ENCODE assay signal across 8 cellular contexts in the genomic region with DNA sequence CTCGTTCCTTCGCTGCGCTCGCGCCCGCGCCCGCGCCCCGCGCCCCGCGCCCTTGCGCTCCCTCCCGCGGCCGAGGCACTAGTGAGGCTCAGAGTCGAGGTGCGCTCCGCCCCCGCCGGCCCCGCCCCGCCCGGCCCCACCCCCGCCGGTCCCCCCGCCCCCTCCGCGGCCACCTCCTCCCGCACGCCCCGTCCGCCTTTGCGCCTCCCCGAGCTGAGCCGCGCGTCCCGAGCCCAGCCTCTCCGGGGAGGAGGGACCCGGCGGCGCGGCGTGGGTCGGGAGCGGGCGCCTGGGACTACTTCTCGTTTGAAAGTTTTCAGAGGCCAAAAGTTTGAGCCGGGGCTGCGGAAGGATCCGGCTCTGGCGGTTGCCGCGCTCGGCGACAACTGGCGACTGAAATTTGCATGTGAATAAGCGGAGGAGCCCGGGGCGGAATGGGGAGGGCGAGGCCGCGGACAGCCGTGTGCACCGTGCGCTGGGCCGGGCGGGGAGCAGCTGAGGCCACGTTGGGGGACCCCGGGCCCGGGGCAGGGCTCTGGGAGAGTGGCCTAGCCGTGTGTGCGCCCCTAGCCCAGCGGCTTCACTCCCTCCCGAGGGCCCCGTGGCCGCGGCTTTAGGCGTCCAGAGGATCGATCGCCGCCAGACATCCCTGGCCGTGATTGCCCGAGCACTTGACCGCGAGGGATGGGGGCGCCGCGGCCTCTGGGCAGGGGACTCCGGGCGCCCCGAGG. TPM values are rescaled to one million over a fixed set of nuclear protein-coding genes. Genes with fewer than 3 reads are reported as not detected.
DNase-seq lines count a peak whose midpoint lies in the region; ATAC-seq and TF ChIP-seq lines count a peak whose summit lies in the region.

A gene (minus strand): TSS at position 83 of the 731 bp plus-strand sequence. CDS start 262 bp downstream, outside the sequence.

- no peaks in the 10 kb centered on the region for H3K27me3 Mint-ChIP-seq in neural crest cell (ENCODE audit: low read depth)

- H3K36me3 Mint-ChIP-seq in neural crest cell (ENCODE audit: low read depth): no peaks in the 10 kb centered on the region

- H3K4me3 ChIP-seq in fibroblast of villous mesenchyme (ENCODE audit: low read depth, low read length) (peak within 1 kb of the TSS; percentile 77), stomach smooth muscle (ENCODE audit: low read length in 2 of 2) (peak within 1 kb of the TSS; percentile 74 to 86)

- no peaks in the 10 kb centered on the region for H3K9me3 Mint-ChIP-seq in neural crest cell

- peak within 1 kb of the TSS; percentile 92 for H3K27ac Mint-ChIP-seq in neural crest cell (ENCODE audit: unreplicated experiment)

- CTCF ChIA-PET in RWPE1 (lab: Yijun Ruan, JAX): interaction anchor here (0.6 to 1.3 kb wide), 3 partner anchors 30 to 126 kb away, joined by 3 to 5 read pairs (median 3); no protein-coding TSS in a partner anchor

- peaks cover 0 to 2% of the 10 kb centered on the region in 2 donors for H3K36me3 ChIP-seq in stomach smooth muscle (ENCODE audit: control insufficient read depth in 2 of 2, insufficient read depth in 2 of 2, low read length in 2 of 2)

- TF ChIP-seq CTCF in RWPE1 (conservative IDR thresholded peaks at IDR 0.05; ENCODE audit: low read depth) (no peak), fibroblast of villous mesenchyme (IDR thresholded peaks at IDR 0.05; ENCODE audit: insufficient read depth, low read depth, low read length) (no peak), neural crest cell (conservative IDR thresholded peaks at IDR 0.05) (no peak)

- peak within 1 kb of the TSS; percentile 100 for H3K27ac ChIP-seq in RWPE1
- H3K27ac ChIP-seq in stomach smooth muscle (ENCODE audit: low read length): peak within 1 kb of the TSS; percentile 99

- POLR2A ChIA-PET in RWPE1 (lab: Yijun Ruan, JAX; ENCODE audit: low non-redundant PET): no interaction called here

- peaks cover 30% of the 10 kb centered on the region for H3K4me1 Mint-ChIP-seq in neural crest cell

- H3K4me1 ChIP-seq in stomach smooth muscle (ENCODE audit: control insufficient read depth, insufficient read depth, low read length): peaks cover 80% of the 10 kb centered on the region

- H3K4me3 Mint-ChIP-seq in neural crest cell: peak within 1 kb of the TSS; percentile 96

- peak; percentile 69 for DNase-seq in COLO668 (lab: John Stamatoyannopoulos, UW; ENCODE audit: unreplicated experiment)
- DNase-seq in RWPE1 (ENCODE audit: low spot score): peak; percentile 96
- peak; percentile 83 for DNase-seq in activated effector memory CD4-positive, alpha-beta T cell treated with Interleukin-2 at 50 U/mL for 16 hours
- DNase-seq in fibroblast of villous mesenchyme (ENCODE audit: low read depth): peak; percentile 94
- peak; percentile 82 for DNase-seq in neural crest cell (ENCODE audit: low read depth, low spot score)

- H3K27me3 ChIP-seq in stomach smooth muscle (ENCODE audit: control insufficient read depth in 1 of 2, insufficient read depth in 2 of 2, low read length in 2 of 2): no peaks in the 10 kb centered on the region

- H3K9me3 ChIP-seq in stomach smooth muscle (ENCODE audit: control insufficient read depth in 2 of 2, low read length in 2 of 2): no peaks in the 10 kb centered on the region

- ATAC-seq in GM19397 (IDR thresholded peaks at IDR 0.05; ENCODE audit: unreplicated experiment) (peak; percentile 57), HG03565 (IDR thresholded peaks at IDR 0.05; ENCODE audit: unreplicated experiment) (peak; percentile 44)

- peak within 1 kb of the TSS; percentile 77 to 78 for H3K9ac ChIP-seq in stomach smooth muscle (ENCODE audit: low read length in 2 of 2)

RNA-seq across cellular contexts. Expression of the gene that starts here (rescaled TPM):
- 22.5 and 36.7 TPM in 2 replicates for total RNA-seq in fibroblast of villous mesenchyme
- 99.0 and 99.7 TPM in 2 replicates for total RNA-seq in neural crest cell

Comparison
In these comparisons a context has a peak if more than half of its experiments do, and no peak if none do; other contexts are left out.
1. Peak in every context shown above with its lines: DNase-seq, ATAC-seq, H3K4me3 ChIP-seq and H3K27ac ChIP-seq.